ENCODE assay signal across 26 cellular contexts in the genomic region with DNA sequence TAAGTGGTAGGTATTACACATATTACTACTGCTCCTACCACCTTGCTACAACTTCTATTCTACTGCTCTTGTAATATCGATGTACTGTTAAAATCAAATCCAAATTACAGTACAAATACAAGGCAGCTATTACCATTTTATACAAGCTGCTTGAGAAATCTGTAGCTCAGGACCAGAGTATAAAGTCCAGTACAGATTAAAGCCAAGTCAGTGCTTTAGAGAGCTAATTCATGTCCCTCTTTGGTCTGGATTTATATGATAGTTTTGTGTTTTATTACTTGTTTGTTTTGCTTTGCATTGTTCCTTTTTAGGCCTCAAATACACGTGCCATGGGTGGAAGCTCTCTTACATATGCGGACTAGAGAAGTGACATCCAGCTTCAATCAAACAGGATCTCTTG.
"Had no signal": no experiment of that assay in that cellular context is flagged by ENCODE, and none has a peak within 500 bp of the region (broad histone marks: within the 10 kb centered on the region; RNA-seq: fewer than 3 reads in every experiment).

No MANE protein-coding gene starts in this region.

- DNase-seq: activated CD4-positive, alpha-beta memory T cell treated with anti-CD3 and anti-CD28 coated beads, Interleukin-2, amount 10 ng/mL, durations not matched to agents 7 days and 5 days; activated CD4-positive, alpha-beta T cell treated with anti-CD3 and anti-CD28 coated beads, Interleukin-2, amount 10 ng/mL, durations not matched to agents 7 days and 5 days; activated CD4-positive, CD25-positive, alpha-beta regulatory T cell; activated gamma-delta T cell; activated naive CD4-positive, alpha-beta T cell treated with anti-CD3 and anti-CD28 coated beads for 36 hours; activated T-cell treated with anti-CD3 and anti-CD28 coated beads for 4 hours; activated T-cell treated with anti-CD3 and anti-CD28 coated beads, Interleukin-2, amount 50 U/mL, for 48 hours; amygdala; brain microvascular endothelial cell; Karpas-422; NCI-H1105 treated with DMSO at 0.1 percent for 48 hours; NCI-H1436 treated with DMSO at 0.1 percent for 48 hours; NCI-H187 treated with DMSO at 0.1 percent for 48 hours; NCI-H2081 treated with DMSO at 0.1 percent for 48 hours; NCI-H446; NCI-H524; PC-3; SHP77 treated with DMSO at 0.1 percent for 48 hours; T-cell; T-helper 2 cell; T1000 had no signal

- FAIRE-seq: astrocyte, K562, RCC 7860, TTC549 had no signal

- H3K27ac ChIP-seq: brain microvascular endothelial cell had no signal

- H3K36me3 ChIP-seq: brain microvascular endothelial cell had no signal

- H3K4me3 ChIP-seq: K562 had no signal

- H3K27me3 ChIP-seq: brain microvascular endothelial cell had no signal

- ATAC-seq: activated T-helper 17 cell treated with anti-CD3 and anti-CD28 coated beads, Interleukin-2, amount 50 U/mL, for 72 hours; K562; PC-3; T-cell had no signal
